ENCODE assay signal across 1 cellular context in genomic region chr15:72782274-72782992, GRCh38.
TF ChIP-seq lines count a peak whose summit lies in the region.

No MANE protein-coding gene starts in this region.

TF ChIP-seq in H1, 55 proteins besides CTCF, POLR2A, EP300 and RAD21 (continued from another document):
- TF ChIP-seq CHD7 (IDR thresholded peaks at IDR 0.05; ENCODE audit: insufficient replicate concordance, low read length) (no peak), GABPA (IDR thresholded peaks at IDR 0.05; ENCODE audit: borderline replicate concordance, insufficient read depth, low read length) (no peak), RNF2 (IDR thresholded peaks at IDR 0.05; ENCODE audit: borderline replicate concordance, low read depth, low read length, missing control alignments, poor library complexity, severe bottlenecking) (no peak), BRCA1 (IDR thresholded peaks at IDR 0.05; ENCODE audit: low read depth, low read length) (no peak), KDM1A (IDR thresholded peaks at IDR 0.05; ENCODE audit: borderline replicate concordance, low read length) (no peak), NANOG (IDR thresholded peaks at IDR 0.05; ENCODE audit: insufficient read depth, low read depth, low read length, poor library complexity, severe bottlenecking) (no peak), CTBP2 (IDR thresholded peaks at IDR 0.05; ENCODE audit: borderline replicate concordance, insufficient read depth, insufficient read length, low read length) (no peak), HDAC6 (IDR thresholded peaks at IDR 0.05; ENCODE audit: low read depth, low read length) (no peak), CHD2 (IDR thresholded peaks at IDR 0.05; ENCODE audit: low read length) (no peak), E2F6 (IDR thresholded peaks at IDR 0.05) (no peak), ATF2 (IDR thresholded peaks at IDR 0.05; ENCODE audit: low read length) (no peak), MAX (IDR thresholded peaks at IDR 0.05) (no peak)
